In the genomic region with DNA sequence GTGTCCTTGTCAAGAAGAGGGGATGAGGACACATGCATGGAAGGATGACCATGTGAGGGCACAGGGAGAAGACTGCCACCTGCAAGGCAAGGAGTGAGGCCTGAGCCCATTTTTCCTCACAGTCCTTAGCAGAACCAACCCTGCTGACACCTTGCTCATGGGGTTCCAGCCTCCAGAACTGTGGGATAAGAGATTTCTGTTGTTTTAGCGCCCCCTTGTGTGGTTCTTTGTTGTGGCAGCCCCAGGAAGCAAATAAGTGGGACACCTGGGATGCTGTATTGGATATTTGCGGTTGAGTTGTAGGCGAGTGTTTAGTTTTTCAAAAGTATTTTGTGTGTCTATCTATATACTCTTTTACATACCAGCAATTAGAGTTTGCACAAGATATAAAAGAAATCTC, we compare ENCODE assay signal across 8 cellular contexts.
DNase-seq lines count a peak whose midpoint lies in the region; ATAC-seq and TF ChIP-seq lines count a peak whose summit lies in the region.

No MANE protein-coding gene starts in this region.

- H3K27ac ChIP-seq in RWPE1, result no peak overlapping the region

- CTCF ChIA-PET in RWPE1 (lab: Yijun Ruan, JAX), result no interaction called here

- DNase-seq in AG09319 (ENCODE audit: extremely low read depth, low read depth), result no peak
- peak; percentile 38 for DNase-seq in RWPE1 (ENCODE audit: low spot score)
- peak; percentile 58 for DNase-seq in fibroblast of mammary gland (ENCODE audit: low read depth)
- DNase-seq in glomerular visceral epithelial cell (ENCODE audit: extremely low spot score), result no peak
- no peak for DNase-seq in NCI-H146 (lab: John Stamatoyannopoulos, UW)
- DNase-seq in T-helper 9 cell, result no peak

- TF ChIP-seq CTCF in AG09319 (IDR thresholded peaks at IDR 0.05; ENCODE audit: low read depth, low read length) (peak; percentile 22), GM12874 (IDR thresholded peaks at IDR 0.05; ENCODE audit: insufficient read depth, low read depth, low read length) (peak; percentile 44; the same call in 1 of the 2 replicates), RWPE1 (conservative IDR thresholded peaks at IDR 0.05; ENCODE audit: low read depth) (no peak; the same call in 1 of the 2 replicates), fibroblast of mammary gland (conservative IDR thresholded peaks at IDR 0.05; ENCODE audit: control insufficient read depth, insufficient read depth, low read depth, low read length) (peak; percentile 56)

- POLR2A ChIA-PET in RWPE1 (lab: Yijun Ruan, JAX; ENCODE audit: low non-redundant PET), result no interaction called here

- no peak for ATAC-seq in esophagus mucosa

- no peak overlapping the region for H3K4me3 ChIP-seq in fibroblast of mammary gland (ENCODE audit: control insufficient read depth, low read depth, low read length)

Comparison
In these comparisons a context has a peak if more than half of its experiments do, and no peak if none do; other contexts are left out.
1. DNase-seq: peak in RWPE1 (single experiment) and fibroblast of mammary gland (single experiment); none in AG09319 (single experiment), glomerular visceral epithelial cell (single experiment), NCI-H146 (single experiment) and T-helper 9 cell (single experiment).